18 cellular contexts compared by ENCODE assay signal in genomic region chr4:144411119-144411518, GRCh38.
DNase-seq lines count a peak whose midpoint lies in the region; ATAC-seq and TF ChIP-seq lines count a peak whose summit lies in the region.
"Had no signal": no experiment of that assay in that cellular context is flagged by ENCODE, and none has a peak within 500 bp of the region (broad histone marks: within the 10 kb centered on the region; RNA-seq: fewer than 3 reads in every experiment).

No MANE protein-coding gene starts in this region.

- in situ Hi-C loops in GM13976 (cut with MboI; ENCODE audit: low sequenced_read_pairs, unreplicated experiment), result no loop called here

- peak; percentile 46 for ATAC-seq in GM18858 (IDR thresholded peaks at IDR 0.05; ENCODE audit: unreplicated experiment)
- peak; percentile 45 for ATAC-seq in GM21390 (IDR thresholded peaks at IDR 0.05; ENCODE audit: unreplicated experiment)
- ATAC-seq in HG02884 (IDR thresholded peaks at IDR 0.05; ENCODE audit: unreplicated experiment), result peak; percentile 68
- ATAC-seq in HG03520 (IDR thresholded peaks at IDR 0.05; ENCODE audit: unreplicated experiment), result peak; percentile 49
- ATAC-seq: lower lobe of right lung, Right ventricle myocardium inferior had no signal

- DNase-seq in stimulated activated naive CD4-positive, alpha-beta T cell treated with Interleukin-2 at 50 U/mL for 16 hours (lab: John Stamatoyannopoulos, UW), result no peak
- DNase-seq in GM13976 (ENCODE audit: low spot score) (no peak), NCI-H2196 treated with DMSO at 0.1 percent for 48 hours (lab: John Stamatoyannopoulos, UW; ENCODE audit: unreplicated experiment) (no peak), AG08396 (ENCODE audit: low spot score) (no peak)
- DNase-seq: activated CD4-positive, alpha-beta T cell treated with anti-CD3 and anti-CD28 coated beads for 4 hours; activated T-cell treated with anti-CD3 and anti-CD28 coated beads, Interleukin-2, amount 50 U/mL, for 72 hours; CD4-positive, CD25-positive, alpha-beta regulatory T cell; effector CD4-positive, alpha-beta T cell; lower lobe of right lung; NCI-H1092 treated with DMSO at 0.1 percent for 48 hours; OCI-M1; stimulated activated CD4-positive, alpha-beta T cell treated with anti-CD3 and anti-CD28 coated beads, Interleukin-2, amount 100 ng/mL, for 48 hours; T-cell had no signal

- TF ChIP-seq CTCF in GM13976 (IDR thresholded peaks at IDR 0.05; ENCODE audit: borderline replicate concordance, control extremely low read depth, extremely low read depth, insufficient read depth, missing control alignments), result no peak
